In the genomic region with DNA sequence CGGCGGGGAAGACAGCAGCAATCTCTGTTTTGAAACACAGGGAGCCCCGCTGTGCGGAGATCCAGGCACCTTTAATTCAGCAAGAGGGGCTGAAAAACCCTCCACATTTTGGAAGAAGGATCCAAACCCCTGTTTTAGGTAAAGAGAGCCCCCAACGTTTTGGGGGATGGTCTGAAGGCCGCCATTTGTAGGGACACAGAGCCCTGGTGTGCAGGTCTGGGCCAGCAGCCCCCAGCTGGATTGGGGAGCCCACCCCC, we compare ENCODE assay signal across 1 cellular context.
TF ChIP-seq lines count a peak whose summit lies in the region.

No MANE protein-coding gene starts in this region.

TF ChIP-seq in K562, 482 proteins besides CTCF, POLR2A, EP300 and RAD21:
- peak; percentile 28; the same call in 1 of the 2 replicates for TF ChIP-seq TOE1 (IDR thresholded peaks at IDR 0.05; ENCODE audit: borderline replicate concordance)
- no peak for TF ChIP-seq TOE1 (CRISPR knock-in tag; IDR thresholded peaks at IDR 0.05; ENCODE audit: borderline replicate concordance, low read depth)
- peak; percentile 58; the same call in 1 of the 2 replicates for TF ChIP-seq ZBTB7A (IDR thresholded peaks at IDR 0.05; ENCODE audit: borderline replicate concordance, control insufficient read depth, low read depth, low read length)
- no peak for TF ChIP-seq SMAD2 (IDR thresholded peaks at IDR 0.05; ENCODE audit: low read depth, low read length)
- TF ChIP-seq KAT8 (IDR thresholded peaks at IDR 0.05; ENCODE audit: low read depth), result peak; percentile 27; the same call in 1 of the 2 replicates
- TF ChIP-seq, protein P1, sequence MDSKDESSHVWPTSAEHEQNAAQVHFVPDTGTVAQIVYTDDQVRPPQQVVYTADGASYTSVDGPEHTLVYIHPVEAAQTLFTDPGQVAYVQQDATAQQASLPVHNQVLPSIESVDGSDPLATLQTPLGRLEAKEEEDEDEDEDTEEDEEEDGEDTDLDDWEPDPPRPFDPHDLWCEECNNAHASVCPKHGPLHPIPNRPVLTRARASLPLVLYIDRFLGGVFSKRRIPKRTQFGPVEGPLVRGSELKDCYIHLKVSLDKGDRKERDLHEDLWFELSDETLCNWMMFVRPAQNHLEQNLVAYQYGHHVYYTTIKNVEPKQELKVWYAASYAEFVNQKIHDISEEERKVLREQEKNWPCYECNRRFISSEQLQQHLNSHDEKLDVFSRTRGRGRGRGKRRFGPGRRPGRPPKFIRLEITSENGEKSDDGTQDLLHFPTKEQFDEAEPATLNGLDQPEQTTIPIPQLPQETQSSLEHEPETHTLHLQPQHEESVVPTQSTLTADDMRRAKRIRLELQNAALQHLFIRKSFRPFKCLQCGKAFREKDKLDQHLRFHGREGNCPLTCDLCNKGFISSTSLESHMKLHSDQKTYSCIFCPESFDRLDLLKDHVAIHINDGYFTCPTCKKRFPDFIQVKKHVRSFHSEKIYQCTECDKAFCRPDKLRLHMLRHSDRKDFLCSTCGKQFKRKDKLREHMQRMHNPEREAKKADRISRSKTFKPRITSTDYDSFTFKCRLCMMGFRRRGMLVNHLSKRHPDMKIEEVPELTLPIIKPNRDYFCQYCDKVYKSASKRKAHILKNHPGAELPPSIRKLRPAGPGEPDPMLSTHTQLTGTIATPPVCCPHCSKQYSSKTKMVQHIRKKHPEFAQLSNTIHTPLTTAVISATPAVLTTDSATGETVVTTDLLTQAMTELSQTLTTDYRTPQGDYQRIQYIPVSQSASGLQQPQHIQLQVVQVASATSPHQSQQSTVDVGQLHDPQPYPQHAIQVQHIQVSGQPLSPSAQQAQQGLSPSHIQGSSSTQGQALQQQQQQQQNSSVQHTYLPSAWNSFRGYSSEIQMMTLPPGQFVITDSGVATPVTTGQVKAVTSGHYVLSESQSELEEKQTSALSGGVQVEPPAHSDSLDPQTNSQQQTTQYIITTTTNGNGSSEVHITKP (IDR thresholded peaks at IDR 0.05; ENCODE audit: partially characterized antibody), result peak; percentile 75
- no peak for TF ChIP-seq PHTF2 (CRISPR knock-in tag; IDR thresholded peaks at IDR 0.05)
- TF ChIP-seq, protein P2, sequence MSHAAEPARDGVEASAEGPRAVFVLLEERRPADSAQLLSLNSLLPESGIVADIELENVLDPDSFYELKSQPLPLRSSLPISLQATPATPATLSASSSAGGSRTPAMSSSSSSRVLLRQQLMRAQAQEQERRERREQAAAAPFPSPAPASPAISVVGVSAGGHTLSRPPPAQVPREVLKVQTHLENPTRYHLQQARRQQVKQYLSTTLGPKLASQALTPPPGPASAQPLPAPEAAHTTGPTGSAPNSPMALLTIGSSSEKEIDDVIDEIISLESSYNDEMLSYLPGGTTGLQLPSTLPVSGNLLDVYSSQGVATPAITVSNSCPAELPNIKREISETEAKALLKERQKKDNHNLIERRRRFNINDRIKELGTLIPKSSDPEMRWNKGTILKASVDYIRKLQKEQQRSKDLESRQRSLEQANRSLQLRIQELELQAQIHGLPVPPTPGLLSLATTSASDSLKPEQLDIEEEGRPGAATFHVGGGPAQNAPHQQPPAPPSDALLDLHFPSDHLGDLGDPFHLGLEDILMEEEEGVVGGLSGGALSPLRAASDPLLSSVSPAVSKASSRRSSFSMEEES (CRISPR knock-in tag; IDR thresholded peaks at IDR 0.05), result no peak
- TF ChIP-seq ZNF134 (CRISPR knock-in tag; conservative IDR thresholded peaks at IDR 0.05), result no peak
- 0 out of 2 replicates have a peak, but pooled peaks have one; percentile 7 for TF ChIP-seq MTA1 (IDR thresholded peaks at IDR 0.05; ENCODE audit: borderline replicate concordance)
- no peak for TF ChIP-seq TAF1 (IDR thresholded peaks at IDR 0.05; ENCODE audit: control insufficient read depth, extremely low read depth, insufficient read depth, low read length, severe bottlenecking)
- TF ChIP-seq TAF9B (IDR thresholded peaks at IDR 0.05; ENCODE audit: partially characterized antibody), result peak; percentile 48
- TF ChIP-seq MECOM (CRISPR knock-in tag; IDR thresholded peaks at IDR 0.05), result no peak
- TF ChIP-seq ETV5 (CRISPR knock-in tag; IDR thresholded peaks at IDR 0.05; ENCODE audit: low read depth), result no peak
- TF ChIP-seq, protein P3, sequence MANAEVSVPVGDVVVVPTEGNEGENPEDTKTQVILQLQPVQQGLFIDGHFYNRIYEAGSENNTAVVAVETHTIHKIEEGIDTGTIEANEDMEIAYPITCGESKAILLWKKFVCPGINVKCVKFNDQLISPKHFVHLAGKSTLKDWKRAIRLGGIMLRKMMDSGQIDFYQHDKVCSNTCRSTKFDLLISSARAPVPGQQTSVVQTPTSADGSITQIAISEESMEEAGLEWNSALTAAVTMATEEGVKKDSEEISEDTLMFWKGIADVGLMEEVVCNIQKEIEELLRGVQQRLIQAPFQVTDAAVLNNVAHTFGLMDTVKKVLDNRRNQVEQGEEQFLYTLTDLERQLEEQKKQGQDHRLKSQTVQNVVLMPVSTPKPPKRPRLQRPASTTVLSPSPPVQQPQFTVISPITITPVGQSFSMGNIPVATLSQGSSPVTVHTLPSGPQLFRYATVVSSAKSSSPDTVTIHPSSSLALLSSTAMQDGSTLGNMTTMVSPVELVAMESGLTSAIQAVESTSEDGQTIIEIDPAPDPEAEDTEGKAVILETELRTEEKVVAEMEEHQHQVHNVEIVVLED (CRISPR knock-in tag; IDR thresholded peaks at IDR 0.05), result no peak
- TF ChIP-seq PHF8 (IDR thresholded peaks at IDR 0.05; ENCODE audit: borderline replicate concordance, low read length), result peak; percentile 27; the same call in 1 of the 2 replicates
- 0 out of 2 replicates have a peak, but pooled peaks have one; percentile 5 for TF ChIP-seq CHD2 (IDR thresholded peaks at IDR 0.05; ENCODE audit: low read depth, low read length)
- TF ChIP-seq PHF20 (IDR thresholded peaks at IDR 0.05; ENCODE audit: partially characterized antibody), result no peak
